8 cellular contexts compared by ENCODE assay signal in the genomic region with DNA sequence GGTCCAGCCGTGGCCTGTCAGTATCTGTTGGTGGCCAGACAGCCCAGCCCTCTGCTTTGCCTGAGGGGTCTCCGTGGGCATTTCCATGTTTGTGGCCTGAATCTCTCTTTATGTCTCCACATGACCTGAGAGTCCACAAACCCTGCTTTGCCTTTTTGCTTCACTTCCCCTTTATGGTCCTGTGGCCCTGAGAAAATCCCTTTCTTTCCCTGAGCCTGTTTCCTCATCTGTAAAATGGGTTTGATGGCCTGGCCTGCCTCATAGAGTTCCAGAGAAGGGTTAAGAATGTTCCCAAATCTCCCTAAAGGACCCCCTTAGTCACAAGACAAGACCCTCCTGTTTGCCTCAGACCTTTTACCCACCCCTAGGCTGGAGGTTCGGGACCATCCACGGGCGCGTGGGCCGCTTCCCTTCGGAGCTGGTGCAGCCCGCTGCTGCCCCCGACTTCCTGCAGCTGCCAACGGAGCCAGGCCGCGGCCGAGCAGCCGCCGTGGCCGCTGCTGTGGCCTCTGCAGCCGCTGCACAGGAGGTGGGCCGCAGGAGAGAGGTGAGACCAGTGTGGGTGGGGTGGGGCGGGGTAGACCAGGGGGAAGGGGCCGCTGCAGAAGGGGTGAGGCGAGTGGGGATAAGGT. TPM values are rescaled to one million over a fixed set of nuclear protein-coding genes. Genes with fewer than 3 reads are reported as not detected.
DNase-seq lines count a peak whose midpoint lies in the region; ATAC-seq, FAIRE-seq and TF ChIP-seq lines count a peak whose summit lies in the region.

No MANE protein-coding gene starts in this region.

- no peak for ATAC-seq in activated naive CD8-positive, alpha-beta T cell treated with anti-CD3 and anti-CD28 coated beads, Interleukin-2, amount 50 U/mL, for 24 hours
- no peak for ATAC-seq in natural killer cell treated with Interleukin-12 subunit alpha and Interleukin-12 subunit beta and Interleukin-15 and Interleukin-18, amount 100 ng/mL, for 72 hours

- no peaks in the 10 kb centered on the region for H3K36me3 Mint-ChIP-seq in CD14-positive monocyte
- H3K36me3 Mint-ChIP-seq in activated naive CD8-positive, alpha-beta T cell treated with anti-CD3 and anti-CD28 coated beads, Interleukin-2, amount 50 U/mL, for 24 hours (ENCODE audit: low read depth), result no peaks in the 10 kb centered on the region
- H3K36me3 Mint-ChIP-seq in natural killer cell treated with Interleukin-12 subunit alpha and Interleukin-12 subunit beta and Interleukin-15 and Interleukin-18, amount 100 ng/mL, for 72 hours, result no peaks in the 10 kb centered on the region
- H3K36me3 Mint-ChIP-seq in chondrocyte (ENCODE audit: low read depth), result no peaks in the 10 kb centered on the region

- DNase-seq in CD14-positive monocyte (ENCODE audit: low spot score) (no peak), GM20000 (ENCODE audit: low spot score) (peak; percentile 54), iPS-NIHi7 (ENCODE audit: extremely low spot score) (no peak), DMS153 treated with DMSO at 0.1 percent for 48 hours (lab: John Stamatoyannopoulos, UW; ENCODE audit: unreplicated experiment) (no peak), chondrocyte (ENCODE audit: low spot score) (no peak), RCC 7860 (ENCODE audit: low spot score) (no peak)
- DNase-seq in activated naive CD8-positive, alpha-beta T cell treated with anti-CD3 and anti-CD28 coated beads, Interleukin-2, amount 50 U/mL, for 24 hours, result no peak
- no peak for DNase-seq in natural killer cell treated with Interleukin-12 subunit alpha and Interleukin-12 subunit beta and Interleukin-15 and Interleukin-18, amount 100 ng/mL, for 72 hours (ENCODE audit: low spot score)

- H3K9me3 Mint-ChIP-seq in CD14-positive monocyte (no peaks in the 10 kb centered on the region), chondrocyte (ENCODE audit: low read depth) (no peaks in the 10 kb centered on the region)
- H3K9me3 Mint-ChIP-seq in activated naive CD8-positive, alpha-beta T cell treated with anti-CD3 and anti-CD28 coated beads, Interleukin-2, amount 50 U/mL, for 24 hours, result no peaks in the 10 kb centered on the region
- no peaks in the 10 kb centered on the region for H3K9me3 Mint-ChIP-seq in natural killer cell treated with Interleukin-12 subunit alpha and Interleukin-12 subunit beta and Interleukin-15 and Interleukin-18, amount 100 ng/mL, for 72 hours

- no peak for FAIRE-seq in RCC 7860 (lab: Jason Lieb, UNC)

- H3K4me1 Mint-ChIP-seq in CD14-positive monocyte, result peaks cover 29% of the 10 kb centered on the region
- peaks cover 17% of the 10 kb centered on the region for H3K4me1 Mint-ChIP-seq in activated naive CD8-positive, alpha-beta T cell treated with anti-CD3 and anti-CD28 coated beads, Interleukin-2, amount 50 U/mL, for 24 hours
- peaks cover 5 to 20% of the 10 kb centered on the region in 2 donors for H3K4me1 Mint-ChIP-seq in natural killer cell treated with Interleukin-12 subunit alpha and Interleukin-12 subunit beta and Interleukin-15 and Interleukin-18, amount 100 ng/mL, for 72 hours (ENCODE audit: low read depth in 2 of 2)
- H3K4me1 Mint-ChIP-seq in chondrocyte (ENCODE audit: low read depth), result peaks cover 3% of the 10 kb centered on the region

- H3K4me3 Mint-ChIP-seq in CD14-positive monocyte, result no peak overlapping the region
- peak overlapping the region; percentile 71 for H3K4me3 Mint-ChIP-seq in activated naive CD8-positive, alpha-beta T cell treated with anti-CD3 and anti-CD28 coated beads, Interleukin-2, amount 50 U/mL, for 24 hours
- peak overlapping the region; percentile 72 for H3K4me3 Mint-ChIP-seq in natural killer cell treated with Interleukin-12 subunit alpha and Interleukin-12 subunit beta and Interleukin-15 and Interleukin-18, amount 100 ng/mL, for 72 hours
- no peak overlapping the region for H3K4me3 Mint-ChIP-seq in chondrocyte (ENCODE audit: unreplicated experiment)

- H3K27ac Mint-ChIP-seq in CD14-positive monocyte (peak overlapping the region in 6 of 7 donors; percentile 28 to 97 (median 90)), chondrocyte (ENCODE audit: unreplicated experiment) (no peak overlapping the region)
- H3K27ac Mint-ChIP-seq in activated naive CD8-positive, alpha-beta T cell treated with anti-CD3 and anti-CD28 coated beads, Interleukin-2, amount 50 U/mL, for 24 hours, result peak overlapping the region; percentile 84
- peak overlapping the region; percentile 47 to 71 for H3K27ac Mint-ChIP-seq in natural killer cell treated with Interleukin-12 subunit alpha and Interleukin-12 subunit beta and Interleukin-15 and Interleukin-18, amount 100 ng/mL, for 72 hours

- intact Hi-C loops in CD14-positive monocyte (cut with micrococcal nuclease), result no loop called here

- TF ChIP-seq CTCF in CD14-positive monocyte (IDR thresholded peaks at IDR 0.05), result no peak
- no peak for TF ChIP-seq CTCF in GM20000 (IDR thresholded peaks at IDR 0.05; ENCODE audit: extremely low read depth, missing control alignments)
- TF ChIP-seq CTCF in chondrocyte (IDR thresholded peaks at IDR 0.05), result no peak

- peaks cover 0 to 8% (median 4%) of the 10 kb centered on the region in 3 donors for H3K27me3 Mint-ChIP-seq in CD14-positive monocyte (ENCODE audit: low read depth in 3 of 3)
- H3K27me3 Mint-ChIP-seq in activated naive CD8-positive, alpha-beta T cell treated with anti-CD3 and anti-CD28 coated beads, Interleukin-2, amount 50 U/mL, for 24 hours, result no peaks in the 10 kb centered on the region
- H3K27me3 Mint-ChIP-seq in natural killer cell treated with Interleukin-12 subunit alpha and Interleukin-12 subunit beta and Interleukin-15 and Interleukin-18, amount 100 ng/mL, for 72 hours, result no peaks in the 10 kb centered on the region
- peaks cover 2% of the 10 kb centered on the region for H3K27me3 Mint-ChIP-seq in chondrocyte (ENCODE audit: low read depth)

RNA-seq across cellular contexts. Expression of a gene that starts 26.2 kb away (rescaled TPM):
- polyA plus RNA-seq in CD14-positive monocyte, result 10 to 100 TPM; 78.9 to 79.1 TPM
- 100 to 1,000 TPM; 121 to 123 TPM for total RNA-seq in natural killer cell treated with Interleukin-12 subunit alpha and Interleukin-12 subunit beta and Interleukin-15 and Interleukin-18, amount 100 ng/mL, for 72 hours
- 101 to 110 TPM (median 108 TPM) in 3 replicates for total RNA-seq in chondrocyte

RNA-seq across cellular contexts. Expression of a gene that starts 48.9 kb away (rescaled TPM):
- polyA plus RNA-seq in CD14-positive monocyte, result under 1 TPM; 0.31 to 0.56 TPM
- 1 to 10 TPM; 1.0 to 2.0 TPM for total RNA-seq in natural killer cell treated with Interleukin-12 subunit alpha and Interleukin-12 subunit beta and Interleukin-15 and Interleukin-18, amount 100 ng/mL, for 72 hours
- 0.31 to 0.52 TPM in 2 of 3 replicates, not detected in the other for total RNA-seq in chondrocyte

Comparison
In these comparisons a context has a peak if more than half of its experiments do, and no peak if none do; other contexts are left out.
1. H3K4me3 Mint-ChIP-seq: peak in activated naive CD8-positive, alpha-beta T cell treated with anti-CD3 and anti-CD28 coated beads, Interleukin-2, amount 50 U/mL, for 24 hours (single experiment) and natural killer cell treated with Interleukin-12 subunit alpha and Interleukin-12 subunit beta and Interleukin-15 and Interleukin-18, amount 100 ng/mL, for 72 hours (single experiment); none in CD14-positive monocyte (0 of 2) and chondrocyte (single experiment).